Comparison of ENCODE assay signal across 18 cellular contexts in genomic region chr7:79555571-79555970, GRCh38.
"Had no signal": no experiment of that assay in that cellular context is flagged by ENCODE, and none has a peak within 500 bp of the region (broad histone marks: within the 10 kb centered on the region; RNA-seq: fewer than 3 reads in every experiment).

No MANE protein-coding gene starts in this region.

- FAIRE-seq: keratinocyte had no signal

- H3K4me1 ChIP-seq: colonic mucosa, gastrocnemius medialis, left ventricle myocardium inferior, lower lobe of right lung, right atrium auricular region, stomach, transverse colon had no signal

- DNase-seq: colonic mucosa; effector CD4-positive, alpha-beta T cell; endodermal cell; gastrocnemius medialis; immature natural killer cell; left ventricle myocardium inferior; lower lobe of right lung; natural killer cell; ovary; small intestine; stimulated activated CD4-positive, alpha-beta T cell treated with anti-CD3 and anti-CD28 coated beads, Interleukin-12 subunit alpha, Interleukin-12 subunit beta, amount 100 ng/mL, for 4 hours; stimulated activated naive CD4-positive, alpha-beta T cell; stomach; substantia nigra; transverse colon had no signal

- ATAC-seq: gastrocnemius medialis, lower lobe of right lung, natural killer cell had no signal

- H3K4me3 ChIP-seq: colonic mucosa, gastrocnemius medialis, left ventricle myocardium inferior, lower lobe of right lung, ovary, right atrium auricular region, stomach, thoracic aorta, transverse colon had no signal

- H3K9me3 ChIP-seq: colonic mucosa, gastrocnemius medialis, left ventricle myocardium inferior, lower lobe of right lung, ovary, right atrium auricular region, stomach, thoracic aorta, transverse colon had no signal

- H3K27ac ChIP-seq: colonic mucosa, gastrocnemius medialis, left ventricle myocardium inferior, lower lobe of right lung, ovary, right atrium auricular region, stomach, thoracic aorta, transverse colon had no signal

- H3K27me3 ChIP-seq: colonic mucosa, gastrocnemius medialis, ovary, right atrium auricular region, stomach, transverse colon had no signal

- H3K36me3 ChIP-seq: colonic mucosa, gastrocnemius medialis, left ventricle myocardium inferior, lower lobe of right lung, ovary, right atrium auricular region, stomach, thoracic aorta, transverse colon had no signal
